ENCODE assay signal across 11 cellular contexts in genomic region chr7:1889556-1890181, GRCh38.
DNase-seq lines count a peak whose midpoint lies in the region; ATAC-seq and TF ChIP-seq lines count a peak whose summit lies in the region.
"Had no signal": no experiment of that assay in that cellular context is flagged by ENCODE, and none has a peak within 500 bp of the region (broad histone marks: within the 10 kb centered on the region; RNA-seq: fewer than 3 reads in every experiment).

No MANE protein-coding gene starts in this region.

- H3K4me3 ChIP-seq in DND-41 (ENCODE audit: low read depth in 1 of 2, low read length in 2 of 2) (no peak overlapping the region), suprapubic skin (no peak overlapping the region)

- TF ChIP-seq CTCF in DND-41 (IDR thresholded peaks at IDR 0.05; ENCODE audit: borderline replicate concordance, extremely low read depth, low read length, poor library complexity, severe bottlenecking) (no peak), suprapubic skin (IDR thresholded peaks at IDR 0.05) (no peak)

- H4K20me1 ChIP-seq in DND-41 (ENCODE audit: insufficient read depth, low read length), result peaks cover 37% of the 10 kb centered on the region

- H3K9me3 ChIP-seq in DND-41 (ENCODE audit: insufficient read depth, low read length, severe bottlenecking) (peaks cover 18% of the 10 kb centered on the region), suprapubic skin (no peaks in the 10 kb centered on the region)

- WGBS in suprapubic skin, result 80% methylated on average over 1 of the region's 12 CpGs

- POLR2A ChIA-PET in HEK293T (lab: Yijun Ruan, JAX), result no interaction called here

- H3K36me3 ChIP-seq in DND-41 (ENCODE audit: insufficient read depth, low read length), result peaks cover 72% of the 10 kb centered on the region
- H3K36me3 ChIP-seq in suprapubic skin, result peaks cover 18% of the 10 kb centered on the region

- TF ChIP-seq EP300 in suprapubic skin (IDR thresholded peaks at IDR 0.05), result no peak

- DNase-seq in A172 (ENCODE audit: low spot score), result peak; percentile 85
- DNase-seq in DND-41, result no peak
- DNase-seq in UCSD-AML1 (lab: John Stamatoyannopoulos, UW; ENCODE audit: unreplicated experiment), result peak; percentile 64
- peak; percentile 15 for DNase-seq in fibroblast of peridontal ligament (ENCODE audit: extremely low read depth)
- DNase-seq in suprapubic skin (ENCODE audit: low spot score in 2 of 2), result no peak
- DNase-seq in HEK293T (ENCODE audit: extremely low spot score), result no peak
- DNase-seq: DMS 273 treated with DMSO at 0.1 percent for 48 hours; NCI-H146; stimulated activated CD4-positive, alpha-beta T cell treated with anti-CD3 and anti-CD28 coated beads, Interleukin-12 subunit alpha, Interleukin-12 subunit beta, amount 100 ng/mL, for 4 hours had no signal

- H3K9ac ChIP-seq in DND-41 (ENCODE audit: low read depth, low read length), result no peak overlapping the region

- no peak overlapping the region for H3K4me2 ChIP-seq in DND-41 (ENCODE audit: insufficient read depth, low read length)

- TF ChIP-seq POLR2A in suprapubic skin (IDR thresholded peaks at IDR 0.05), result no peak

- no peaks in the 10 kb centered on the region for H3K27me3 ChIP-seq in DND-41 (ENCODE audit: insufficient read depth, low read length, poor library complexity)
- no peaks in the 10 kb centered on the region for H3K27me3 ChIP-seq in suprapubic skin

- CTCF ChIA-PET in HEK293T (lab: Yijun Ruan, JAX), result no interaction called here

- H3K27ac ChIP-seq in DND-41 (ENCODE audit: low read length), result peak overlapping the region; percentile 37; the same call in 1 of the 2 replicates
- H3K27ac ChIP-seq in suprapubic skin, result no peak overlapping the region

- ATAC-seq in DND-41 (ENCODE audit: insufficient read depth, low read depth), result no peak
- no peak for ATAC-seq in HG03378 (IDR thresholded peaks at IDR 0.05; ENCODE audit: unreplicated experiment)
- no peak for ATAC-seq in GM21737 (IDR thresholded peaks at IDR 0.05; ENCODE audit: unreplicated experiment)

- H3K4me1 ChIP-seq in DND-41 (ENCODE audit: insufficient read depth, low read length), result peaks cover 28% of the 10 kb centered on the region
- peaks cover 7% of the 10 kb centered on the region for H3K4me1 ChIP-seq in suprapubic skin

- no peak overlapping the region for H2AFZ ChIP-seq in DND-41 (ENCODE audit: low read depth, low read length)

- peaks cover 13% of the 10 kb centered on the region for H3K79me2 ChIP-seq in DND-41 (ENCODE audit: insufficient read depth, low read length)

TF ChIP-seq in HEK293T, 16 proteins besides CTCF, POLR2A, EP300 and RAD21:
- TF ChIP-seq NFRKB (IDR thresholded peaks at IDR 0.05) (no peak), ELF4 (IDR thresholded peaks at IDR 0.05) (no peak), L3MBTL2 (conservative IDR thresholded peaks at IDR 0.05) (no peak), LEF1 (IDR thresholded peaks at IDR 0.05; ENCODE audit: borderline replicate concordance) (no peak), ZNF384 (IDR thresholded peaks at IDR 0.05) (no peak), TARDBP (IDR thresholded peaks at IDR 0.05) (no peak), ARNT (IDR thresholded peaks at IDR 0.05) (no peak), FOXK2 (IDR thresholded peaks at IDR 0.05) (no peak), FOXM1 (IDR thresholded peaks at IDR 0.05; ENCODE audit: borderline replicate concordance) (no peak), SP1 (IDR thresholded peaks at IDR 0.05) (no peak), CTBP1 (IDR thresholded peaks at IDR 0.05; ENCODE audit: borderline replicate concordance) (no peak), SUZ12 (IDR thresholded peaks at IDR 0.05) (no peak), BHLHE40 (IDR thresholded peaks at IDR 0.05; ENCODE audit: borderline replicate concordance) (no peak)

Comparison
In these comparisons a context has a peak if more than half of its experiments do, and no peak if none do; other contexts are left out.
1. DNase-seq: peak in A172 (single experiment), UCSD-AML1 (single experiment) and fibroblast of peridontal ligament (single experiment); none in DND-41 (single experiment), suprapubic skin (0 of 2) and HEK293T (single experiment).